In genomic region chr3:42906085-42906904, GRCh38 we compare ENCODE assay signal across 9 cellular contexts. TPM values are rescaled to one million over a fixed set of nuclear protein-coding genes. Genes with fewer than 3 reads are reported as not detected.
DNase-seq lines count a peak whose midpoint lies in the region; ATAC-seq and TF ChIP-seq lines count a peak whose summit lies in the region.
"Had no signal": no experiment of that assay in that cellular context is flagged by ENCODE, and none has a peak within 500 bp of the region (broad histone marks: within the 10 kb centered on the region; RNA-seq: fewer than 3 reads in every experiment).

TSS of gene ZNF662 (plus strand) at chr3:42906142. CDS start at chr3:42908115, 1,973 bp downstream.

- H3K27me3 ChIP-seq in ascending aorta = no peaks in the 10 kb centered on the region
- no peaks in the 10 kb centered on the region for H3K27me3 ChIP-seq in kidney epithelial cell (ENCODE audit: control insufficient read depth, insufficient read depth, low read length)

- DNase-seq in activated T-cell treated with anti-CD3 and anti-CD28 coated beads for 1 hour (ENCODE audit: low read depth) (peak; percentile 11), activated T-cell treated with anti-CD3 and anti-CD28 coated beads for 4 hours (no peak), ascending aorta (ENCODE audit: low spot score in 2 of 2) (peak in 1 of 2 donors; percentile 65), kidney epithelial cell (ENCODE audit: low read depth) (no peak), KBM-7 (no peak), DMS 273 (lab: John Stamatoyannopoulos, UW; ENCODE audit: unreplicated experiment) (no peak)
- peak; percentile 1 for DNase-seq in stimulated activated CD8-positive, alpha-beta memory T cell treated with anti-CD3 and anti-CD28 coated beads, Interleukin-12 subunit alpha, Interleukin-12 subunit beta, amount 100 ng/mL, for 1 hour (ENCODE audit: low read depth)

- H3K27ac ChIP-seq in ascending aorta = peak within 1 kb of the TSS; percentile 33 to 66
- H3K27ac ChIP-seq: SK-N-MC had no signal

- H3K4me3 ChIP-seq in ascending aorta (peak within 1 kb of the TSS; percentile 68 to 83), kidney epithelial cell (ENCODE audit: low read depth, low read length) (peak within 1 kb of the TSS; percentile 60)
- H3K4me3 ChIP-seq: SK-N-MC had no signal

- ATAC-seq in GM18870 (IDR thresholded peaks at IDR 0.05; ENCODE audit: unreplicated experiment) = no peak

- in situ Hi-C loops in KBM-7 (cut with MboI; ENCODE audit: low pct_unique_long_range_greater_than_20kb, low sequenced_read_pairs) = no loop called here

- intact Hi-C loops in ascending aorta (cut with DNase I) = no loop called here

- H3K4me1 ChIP-seq in ascending aorta = peaks cover 0 to 10% of the 10 kb centered on the region in 2 donors

- H3K36me3 ChIP-seq in ascending aorta = peaks cover 14 to 28% of the 10 kb centered on the region in 2 donors
- H3K36me3 ChIP-seq in kidney epithelial cell (ENCODE audit: control insufficient read depth, insufficient read depth, low read length) = no peaks in the 10 kb centered on the region

- TF ChIP-seq CTCF in ascending aorta (IDR thresholded peaks at IDR 0.05) (no peak), kidney epithelial cell (IDR thresholded peaks at IDR 0.05; ENCODE audit: insufficient read depth, low read length, poor library complexity, severe bottlenecking) (no peak)

- no peaks in the 10 kb centered on the region for H3K9me3 ChIP-seq in ascending aorta

RNA-seq across cellular contexts. Expression of gene ZNF662, which starts in this region (rescaled TPM):
- 7.7 TPM for total RNA-seq in ascending aorta
- 4.1 and 5.3 TPM in 2 replicates for total RNA-seq in kidney epithelial cell

Comparison
In these comparisons a context has a peak if more than half of its experiments do, and no peak if none do; other contexts are left out.
1. DNase-seq: peak in activated T-cell treated with anti-CD3 and anti-CD28 coated beads for 1 hour (single experiment) and stimulated activated CD8-positive, alpha-beta memory T cell treated with anti-CD3 and anti-CD28 coated beads, Interleukin-12 subunit alpha, Interleukin-12 subunit beta, amount 100 ng/mL, for 1 hour (single experiment); none in activated T-cell treated with anti-CD3 and anti-CD28 coated beads for 4 hours (single experiment), kidney epithelial cell (single experiment), KBM-7 (single experiment) and DMS 273 (single experiment).